In the genomic region with DNA sequence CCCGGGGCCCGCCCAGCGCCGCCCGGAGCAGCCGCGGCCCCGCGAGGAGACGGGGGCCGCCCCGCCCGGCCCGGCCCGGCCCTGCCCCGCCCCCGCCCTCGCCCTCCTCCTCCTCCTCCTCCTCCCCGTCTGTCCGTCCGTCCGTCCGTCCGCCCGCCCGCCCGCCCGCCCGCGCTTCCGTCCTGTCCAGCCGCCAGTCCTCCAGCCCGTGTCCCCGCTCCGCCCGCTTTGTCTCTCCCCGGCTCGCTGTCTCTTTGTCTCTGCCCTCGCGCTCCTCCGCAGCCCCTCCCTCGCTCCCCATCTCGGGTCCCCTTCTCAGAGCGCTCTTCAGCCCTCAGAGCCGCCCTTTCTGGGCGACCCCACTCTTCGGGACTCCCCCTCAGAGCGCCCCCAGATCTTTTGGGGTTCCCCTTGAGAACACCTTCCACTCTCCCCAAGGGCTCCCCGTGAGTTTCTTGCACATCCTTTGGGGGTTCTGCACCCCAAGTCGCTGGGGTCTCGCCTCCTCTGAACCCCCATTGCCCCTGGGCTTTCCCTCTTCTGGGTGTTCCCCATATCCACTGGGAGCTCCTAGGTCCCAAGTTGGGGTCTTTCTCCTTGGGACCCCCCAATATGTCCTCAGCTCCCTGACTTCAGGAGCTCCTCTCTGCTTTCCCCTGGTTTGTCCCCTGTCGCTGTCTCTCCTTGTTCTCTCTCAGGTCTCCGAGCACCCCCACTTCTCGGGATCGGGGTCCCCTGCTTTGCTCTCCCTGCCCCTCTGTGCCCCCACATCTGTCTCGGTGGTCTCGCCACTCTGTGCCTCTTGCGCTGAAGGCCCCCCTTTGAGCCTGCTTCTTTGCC, we compare ENCODE assay signal across 1 cellular context.
TF ChIP-seq lines count a peak whose summit lies in the region.

No MANE protein-coding gene starts in this region.

TF ChIP-seq in H1, 55 proteins besides CTCF, POLR2A, EP300 and RAD21:
- TF ChIP-seq EZH2 (IDR thresholded peaks at IDR 0.05; ENCODE audit: low read depth, low read length, severe bottlenecking) (no peak), SIN3A (conservative IDR thresholded peaks at IDR 0.05 in 1 of 2, IDR thresholded peaks at IDR 0.05 in 1 of 2; ENCODE audit: low read depth in 1 of 2, low read length in 2 of 2) (peak in 1 of 2 experiments; percentile 18; a peak in 1 of 4 replicates), POLR2AphosphoS5 (IDR thresholded peaks at IDR 0.05; ENCODE audit: low read depth, low read length) (peak; percentile 53; the same call in 1 of the 2 replicates), PHF8 (conservative IDR thresholded peaks at IDR 0.05; ENCODE audit: low read depth, low read length) (0 out of 2 replicates have a peak, but pooled peaks have one; percentile 28), USF2 (IDR thresholded peaks at IDR 0.05; ENCODE audit: low read length) (no peak), CHD7 (IDR thresholded peaks at IDR 0.05; ENCODE audit: insufficient replicate concordance, low read length) (peak; percentile 54)
